In genomic region chr5:177071671-177072385, GRCh38 we compare ENCODE assay signal across 8 cellular contexts. TPM values are rescaled to one million over a fixed set of nuclear protein-coding genes. Genes with fewer than 3 reads are reported as not detected.
DNase-seq lines count a peak whose midpoint lies in the region; ATAC-seq, FAIRE-seq and TF ChIP-seq lines count a peak whose summit lies in the region.

No MANE protein-coding gene starts in this region.

- H3K9me3 Mint-ChIP-seq in endodermal cell, result no peaks in the 10 kb centered on the region
- H3K9me3 Mint-ChIP-seq in stimulated activated effector memory CD8-positive, alpha-beta T cell treated with anti-CD3 and anti-CD28 coated beads, Interleukin-12 subunit alpha, Interleukin-12 subunit beta, amount 100 ng/mL, for 72 hours, result no peaks in the 10 kb centered on the region

- 30 to 38% methylated on average over 5 of the region's 6 CpGs for WGBS in endodermal cell (ENCODE audit: insufficient coverage in 1 of 2, insufficient read length in 1 of 2), 2 experiments

- no peak overlapping the region for H3K27ac Mint-ChIP-seq in endodermal cell
- no peak overlapping the region for H3K27ac Mint-ChIP-seq in stimulated activated effector memory CD8-positive, alpha-beta T cell treated with anti-CD3 and anti-CD28 coated beads, Interleukin-12 subunit alpha, Interleukin-12 subunit beta, amount 100 ng/mL, for 72 hours

- no peaks in the 10 kb centered on the region for H3K36me3 ChIP-seq in endodermal cell (ENCODE audit: control insufficient read depth, insufficient read depth, low read length)

- no peak overlapping the region for H3K4me3 ChIP-seq in AG04450 (ENCODE audit: low read depth, low read length)
- no peak overlapping the region for H3K4me3 ChIP-seq in endodermal cell (ENCODE audit: low read length)

- ATAC-seq in stimulated activated effector memory CD8-positive, alpha-beta T cell treated with anti-CD3 and anti-CD28 coated beads, Interleukin-12 subunit alpha, Interleukin-12 subunit beta, amount 100 ng/mL, for 72 hours, result peak; percentile 79

- TF ChIP-seq CTCF in AG04450 (IDR thresholded peaks at IDR 0.05; ENCODE audit: low read depth, low read length) (peak; percentile 95), endodermal cell (conservative IDR thresholded peaks at IDR 0.05) (peak; percentile 91)

- POLR2A ChIA-PET in AG04450 (lab: Yijun Ruan, JAX), result interaction anchor here (0.6 kb wide), 2 partner anchors 25 to 64 kb away, joined by 3 to 6 read pairs; no protein-coding TSS in a partner anchor

- no peaks in the 10 kb centered on the region for H3K9me3 ChIP-seq in AG04450 (ENCODE audit: control insufficient read depth, insufficient read depth, low read length)
- H3K9me3 ChIP-seq in endodermal cell (ENCODE audit: control insufficient read depth, low read length), result no peaks in the 10 kb centered on the region

- peaks cover 3% of the 10 kb centered on the region for H3K36me3 Mint-ChIP-seq in endodermal cell (ENCODE audit: low read depth)
- peaks cover 12% of the 10 kb centered on the region for H3K36me3 Mint-ChIP-seq in stimulated activated effector memory CD8-positive, alpha-beta T cell treated with anti-CD3 and anti-CD28 coated beads, Interleukin-12 subunit alpha, Interleukin-12 subunit beta, amount 100 ng/mL, for 72 hours

- H3K27me3 ChIP-seq in AG04450 (ENCODE audit: control insufficient read depth, insufficient read depth, low read length), result no peaks in the 10 kb centered on the region
- no peaks in the 10 kb centered on the region for H3K27me3 ChIP-seq in endodermal cell (ENCODE audit: control insufficient read depth, insufficient read depth, low read length, poor library complexity, severe bottlenecking)

- peak; percentile 89 for FAIRE-seq in GM18507 (lab: Jason Lieb, UNC)

- no peak overlapping the region for H3K27ac ChIP-seq in AG04450 (ENCODE audit: low read depth, low read length)
- no peak overlapping the region for H3K27ac ChIP-seq in endodermal cell (ENCODE audit: low read depth, low read length)

- H3K4me1 Mint-ChIP-seq in endodermal cell, result peaks cover 3% of the 10 kb centered on the region
- peaks cover 6% of the 10 kb centered on the region for H3K4me1 Mint-ChIP-seq in stimulated activated effector memory CD8-positive, alpha-beta T cell treated with anti-CD3 and anti-CD28 coated beads, Interleukin-12 subunit alpha, Interleukin-12 subunit beta, amount 100 ng/mL, for 72 hours

- CTCF ChIA-PET in AG04450 (lab: Charles Lee), result interaction anchor here (0.6 to 9.0 kb wide), 40 partner anchors 9 to 414 kb away, joined by 3 to 259 read pairs (median 4); partner anchors contain the start of genes FGFR4 and ZNF346

- H3K4me1 ChIP-seq in endodermal cell (ENCODE audit: control insufficient read depth, insufficient read depth, low read length), result no peaks in the 10 kb centered on the region

- H3K9ac ChIP-seq in endodermal cell (ENCODE audit: extremely low read depth, low read length, poor library complexity, severe bottlenecking), result no peak overlapping the region

- no peaks in the 10 kb centered on the region for H3K27me3 Mint-ChIP-seq in endodermal cell (ENCODE audit: insufficient read depth)

- DNase-seq in AG04450 (ENCODE audit: low read depth, low spot score), result peak; percentile 69
- DNase-seq in GM18507 (ENCODE audit: extremely low spot score, insufficient read length, low read depth), result peak; percentile 47
- peak; percentile 22 for DNase-seq in HS-27A (ENCODE audit: low read depth)
- DNase-seq in NOMO-1 treated with DMSO at 0.1 percent for 48 hours (lab: John Stamatoyannopoulos, UW; ENCODE audit: unreplicated experiment), result peak; percentile 58
- DNase-seq in activated CD8-positive, alpha-beta memory T cell treated with anti-CD3 and anti-CD28 coated beads for 1 hour (ENCODE audit: extremely low read depth in 1 of 2, low read depth in 1 of 2), result peak; percentile 33 to 35
- DNase-seq in endodermal cell, result peak; percentile 92
- peak; percentile 91 for DNase-seq in mucosa of gallbladder (ENCODE audit: low spot score)
- DNase-seq in stimulated activated effector memory CD8-positive, alpha-beta T cell treated with anti-CD3 and anti-CD28 coated beads, Interleukin-12 subunit alpha, Interleukin-12 subunit beta, amount 100 ng/mL, for 72 hours (ENCODE audit: low spot score in 2 of 2), result peak; percentile 65 to 86

- H3K4me3 Mint-ChIP-seq in endodermal cell, result no peak overlapping the region
- H3K4me3 Mint-ChIP-seq in stimulated activated effector memory CD8-positive, alpha-beta T cell treated with anti-CD3 and anti-CD28 coated beads, Interleukin-12 subunit alpha, Interleukin-12 subunit beta, amount 100 ng/mL, for 72 hours, result no peak overlapping the region

RNA-seq across cellular contexts. Expression of gene FGFR4, which starts 14.9 kb away (rescaled TPM):
- 5.8 and 6.8 TPM in 2 replicates for polyA plus RNA-seq in AG04450 (2011; rRNA removed)
- 5.3 and 7.0 TPM in 2 replicates for polyA minus RNA-seq in AG04450 (2011; rRNA and poly(A)+ RNA removed)
- total RNA-seq in endodermal cell (100 to 1,000 TPM; 123 to 131 TPM), mucosa of gallbladder (233 TPM)
- polyA plus RNA-seq in endodermal cell (2013, experiment 1 of 2), result 26.6 TPM
- polyA plus RNA-seq in endodermal cell (2013, experiment 2 of 2), result 22.8 TPM

RNA-seq across cellular contexts. Expression of gene ZNF346, which starts 49.3 kb away (rescaled TPM):
- 15.0 and 15.3 TPM in 2 replicates for polyA plus RNA-seq in AG04450 (2011; rRNA removed)
- 20.3 and 23.3 TPM in 2 replicates for polyA minus RNA-seq in AG04450 (2011; rRNA and poly(A)+ RNA removed)
- total RNA-seq in endodermal cell, result 10 to 100 TPM; 25.4 to 38.6 TPM
- 25.8 TPM for polyA plus RNA-seq in endodermal cell (2013, experiment 1 of 2)
- polyA plus RNA-seq in endodermal cell (2013, experiment 2 of 2), result 28.3 TPM
- total RNA-seq in mucosa of gallbladder, result 18.3 TPM

Comparison
In these comparisons a context has a peak if more than half of its experiments do, and no peak if none do; other contexts are left out.
1. DNase-seq: peak in every context shown above with its lines; median percentile 92 in endodermal cell; 91 in mucosa of gallbladder; 76 in stimulated activated effector memory CD8-positive, alpha-beta T cell treated with anti-CD3 and anti-CD28 coated beads, Interleukin-12 subunit alpha, Interleukin-12 subunit beta, amount 100 ng/mL, for 72 hours; 69 in AG04450; 58 in NOMO-1 treated with DMSO at 0.1 percent for 48 hours; 47 in GM18507; 34 in activated CD8-positive, alpha-beta memory T cell treated with anti-CD3 and anti-CD28 coated beads for 1 hour; 22 in HS-27A.